26 cellular contexts compared by ENCODE assay signal in the genomic region with DNA sequence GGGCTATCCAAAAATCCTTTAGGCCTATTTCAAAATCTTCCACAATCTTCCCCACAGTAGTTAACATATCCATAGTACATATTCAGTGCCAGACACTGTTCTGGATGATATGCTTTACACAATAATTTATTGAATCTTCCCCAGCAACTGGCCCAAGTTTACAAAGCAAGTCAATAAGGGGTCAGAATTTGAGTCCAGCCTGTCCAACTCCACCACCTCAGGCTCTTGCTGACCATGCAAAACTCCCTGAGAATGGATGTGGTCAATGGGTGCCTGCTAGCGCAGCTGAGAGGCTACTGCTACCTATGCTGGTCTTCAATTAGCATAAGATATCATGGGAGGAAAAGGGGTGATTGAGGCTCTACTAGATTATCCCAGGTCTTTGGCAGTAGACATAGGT.
"Had no signal": no experiment of that assay in that cellular context is flagged by ENCODE, and none has a peak within 500 bp of the region (broad histone marks: within the 10 kb centered on the region; RNA-seq: fewer than 3 reads in every experiment).

No MANE protein-coding gene starts in this region.

- H3K36me3 Mint-ChIP-seq: naive B cell; naive thymus-derived CD8-positive, alpha-beta T cell; natural killer cell treated with Interleukin-12 subunit alpha and Interleukin-12 subunit beta and Interleukin-15 and Interleukin-18, amount 100 ng/mL, for 72 hours; neural progenitor cell; stimulated activated memory B cell treated with anti-CD40 and anti-IgM and Interleukin-4, amounts not matched to agents 10 μg/mL and 1 μg/mL and 100 μg/mL, for 72 hours; type B pancreatic cell had no signal

- H3K9me3 Mint-ChIP-seq: naive thymus-derived CD8-positive, alpha-beta T cell; natural killer cell treated with Interleukin-12 subunit alpha and Interleukin-12 subunit beta and Interleukin-15 and Interleukin-18, amount 100 ng/mL, for 72 hours; stimulated activated memory B cell treated with anti-CD40 and anti-IgM and Interleukin-4, amounts not matched to agents 10 μg/mL and 1 μg/mL and 100 μg/mL, for 72 hours; stimulated activated naive CD8-positive, alpha-beta T cell treated with anti-CD3 and anti-CD28 coated beads, Interleukin-15, amount 100 ng/mL, for 72 hours; type B pancreatic cell had no signal

- H3K27me3 Mint-ChIP-seq: naive B cell; naive thymus-derived CD8-positive, alpha-beta T cell; natural killer cell treated with Interleukin-12 subunit alpha and Interleukin-12 subunit beta and Interleukin-15 and Interleukin-18, amount 100 ng/mL, for 72 hours; progenitor cell of endocrine pancreas; stimulated activated memory B cell treated with anti-CD40 and anti-IgM and Interleukin-4, amounts not matched to agents 10 μg/mL and 1 μg/mL and 100 μg/mL, for 72 hours; stimulated activated naive CD8-positive, alpha-beta T cell treated with anti-CD3 and anti-CD28 coated beads, Interleukin-15, amount 100 ng/mL, for 72 hours; type B pancreatic cell had no signal

- H3K27ac Mint-ChIP-seq: natural killer cell treated with Interleukin-12 subunit alpha and Interleukin-12 subunit beta and Interleukin-15 and Interleukin-18, amount 100 ng/mL, for 72 hours; progenitor cell of endocrine pancreas; stimulated activated memory B cell treated with anti-CD40 and anti-IgM and Interleukin-4, amounts not matched to agents 10 μg/mL and 1 μg/mL and 100 μg/mL, for 72 hours; stimulated activated naive CD8-positive, alpha-beta T cell treated with anti-CD3 and anti-CD28 coated beads, Interleukin-15, amount 100 ng/mL, for 72 hours; type B pancreatic cell had no signal

- H3K4me3 Mint-ChIP-seq: naive B cell; naive thymus-derived CD8-positive, alpha-beta T cell; natural killer cell treated with Interleukin-12 subunit alpha and Interleukin-12 subunit beta and Interleukin-15 and Interleukin-18, amount 100 ng/mL, for 72 hours; neural progenitor cell; stimulated activated memory B cell treated with anti-CD40 and anti-IgM and Interleukin-4, amounts not matched to agents 10 μg/mL and 1 μg/mL and 100 μg/mL, for 72 hours; stimulated activated naive CD8-positive, alpha-beta T cell treated with anti-CD3 and anti-CD28 coated beads, Interleukin-15, amount 100 ng/mL, for 72 hours; type B pancreatic cell had no signal

- DNase-seq: naive B cell; naive thymus-derived CD8-positive, alpha-beta T cell; occipital lobe; ovary; posterior cingulate gyrus; psoas muscle; right cardiac atrium; spleen; stimulated activated CD4-positive, alpha-beta T cell treated with anti-CD3 and anti-CD28 coated beads, Interleukin-12 subunit alpha, Interleukin-12 subunit beta, amount 100 ng/mL, for 4 hours; stimulated activated CD4-positive, alpha-beta T cell treated with anti-CD3 and anti-CD28 coated beads, Interleukin-1b, Interleukin-23, amount 100 ng/mL, for 48 hours; stimulated activated CD4-positive, alpha-beta T cell treated with anti-CD3 and anti-CD28 coated beads, Interleukin-4, amount 100 ng/mL, for 1 hour; stimulated activated CD4-positive, alpha-beta T cell treated with anti-CD3 and anti-CD28 coated beads, Interleukin-4, amount 100 ng/mL, for 4 hours; stimulated activated CD8-positive, alpha-beta memory T cell treated with anti-CD3 and anti-CD28 coated beads, Interleukin-4, amount 100 ng/mL, for 48 hours; stimulated activated naive CD4-positive, alpha-beta T cell; stimulated activated naive CD8-positive, alpha-beta T cell treated with anti-CD3 and anti-CD28 coated beads, Interleukin-15, amount 100 ng/mL, for 72 hours; stimulated activated naive CD8-positive, alpha-beta T cell treated with anti-CD3 and anti-CD28 coated beads, Interleukin-15, Interleukin-2, amounts not matched to agents 100 U/mL and 50 U/mL, for 24 hours; substantia nigra; testis; tibial artery; transverse colon had no signal

- H3K4me1 Mint-ChIP-seq: naive thymus-derived CD8-positive, alpha-beta T cell; stimulated activated naive CD8-positive, alpha-beta T cell treated with anti-CD3 and anti-CD28 coated beads, Interleukin-15, amount 100 ng/mL, for 72 hours had no signal

- ATAC-seq: naive thymus-derived CD8-positive, alpha-beta T cell; natural killer cell treated with Interleukin-12 subunit alpha and Interleukin-12 subunit beta and Interleukin-15 and Interleukin-18, amount 100 ng/mL, for 72 hours; psoas muscle; right cardiac atrium; sciatic nerve; stimulated activated memory B cell treated with anti-CD40 and anti-IgM and Interleukin-4, amounts not matched to agents 10 μg/mL and 1 μg/mL and 100 μg/mL, for 72 hours; stimulated activated naive CD8-positive, alpha-beta T cell treated with anti-CD3 and anti-CD28 coated beads, Interleukin-15, amount 100 ng/mL, for 72 hours; stimulated activated naive CD8-positive, alpha-beta T cell treated with anti-CD3 and anti-CD28 coated beads, Interleukin-15, Interleukin-2, amounts not matched to agents 100 U/mL and 50 U/mL, for 24 hours had no signal
